In genomic region chr12:125015680-125016310, GRCh38 we compare ENCODE assay signal across 1 cellular context.
TF ChIP-seq lines count a peak whose summit lies in the region.

No MANE protein-coding gene starts in this region.

TF ChIP-seq in HepG2, 621 proteins besides CTCF, POLR2A, EP300 and RAD21:
- no peak for TF ChIP-seq THYN1 (CRISPR knock-in tag; IDR thresholded peaks at IDR 0.05; ENCODE audit: borderline replicate concordance, low read depth)
- TF ChIP-seq REPIN1 (CRISPR knock-in tag; IDR thresholded peaks at IDR 0.05; ENCODE audit: borderline replicate concordance, low read depth), result no peak
- TF ChIP-seq CENPBD1 (CRISPR knock-in tag; IDR thresholded peaks at IDR 0.05; ENCODE audit: borderline replicate concordance, low read depth), result no peak
- TF ChIP-seq SALL1 (CRISPR knock-in tag; IDR thresholded peaks at IDR 0.05), result no peak
TF ChIP-seq in HepG2: peak in this region for 0.
